33 cellular contexts compared by ENCODE assay signal in the genomic region with DNA sequence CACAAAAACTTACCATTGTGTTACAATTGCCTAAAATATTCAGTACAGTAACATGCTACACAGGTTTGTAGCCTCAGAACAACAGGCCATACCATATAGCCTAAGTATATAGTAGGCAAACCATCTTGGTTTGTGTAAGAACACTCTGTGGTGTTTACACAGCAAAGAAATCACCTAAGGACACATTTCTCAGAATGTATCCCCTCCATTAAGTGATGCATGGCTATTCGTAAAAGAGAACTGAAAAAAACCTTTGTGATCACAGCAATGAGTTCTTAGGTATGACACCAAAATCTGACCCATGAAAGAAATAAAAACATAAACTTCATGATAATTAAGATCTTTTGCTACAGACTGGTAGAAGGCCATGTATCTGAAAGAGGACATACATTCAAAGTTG.
"Had no signal": no experiment of that assay in that cellular context is flagged by ENCODE, and none has a peak within 500 bp of the region (broad histone marks: within the 10 kb centered on the region; RNA-seq: fewer than 3 reads in every experiment).

No MANE protein-coding gene starts in this region.

- H3K27ac ChIP-seq: brain microvascular endothelial cell, coronary artery, dorsolateral prefrontal cortex had no signal

- DNase-seq: activated CD4-positive, alpha-beta memory T cell treated with anti-CD3 and anti-CD28 coated beads for 36 hours; activated CD4-positive, alpha-beta T cell treated with anti-CD3 and anti-CD28 coated beads for 36 hours; activated CD4-positive, alpha-beta T cell treated with anti-CD3 and anti-CD28 coated beads, Interleukin-2, amount 10 ng/mL, durations not matched to agents 24 days and 14 days; activated CD4-positive, CD25-positive, alpha-beta regulatory T cell; activated CD4-positive, CD25-positive, alpha-beta regulatory T cell treated with anti-CD3 and anti-CD28 coated beads, Interleukin-2, amount 50 U/mL, for 72 hours; activated CD8-positive, alpha-beta memory T cell treated with anti-CD3 and anti-CD28 coated beads, Interleukin-2, amount 10 ng/mL, durations not matched to agents 7 days and 5 days; activated CD8-positive, alpha-beta memory T cell treated with anti-CD3 and anti-CD28 coated beads, Interleukin-2, amount 50 U/mL, for 4 hours; activated CD8-positive, alpha-beta T cell treated with anti-CD3 and anti-CD28 coated beads, Interleukin-2, amount 10 ng/mL, durations not matched to agents 7 days and 5 days; activated effector memory CD4-positive, alpha-beta T cell treated with anti-CD3 and anti-CD28 coated beads, Interleukin-2, amount 50 U/mL, for 16 hours; activated naive CD4-positive, alpha-beta T cell treated with anti-CD3 and anti-CD28 coated beads for 36 hours; activated naive CD8-positive, alpha-beta T cell treated with anti-CD3 and anti-CD28 coated beads, Interleukin-2, amount 10 ng/mL, durations not matched to agents 7 days and 5 days; activated T-cell treated with anti-CD3 and anti-CD28 coated beads, Interleukin-2, amount 50 U/mL, for 1 hour; activated T-cell treated with anti-CD3 and anti-CD28 coated beads, Interleukin-2, amount 50 U/mL, for 48 hours; amniotic stem cell; anterior cingulate cortex; brain microvascular endothelial cell; dorsolateral prefrontal cortex; effector memory CD4-positive, alpha-beta T cell; endodermal cell; foreskin fibroblast; head of caudate nucleus; T-helper 9 cell had no signal

- H3K4me3 Mint-ChIP-seq: activated CD4-positive, alpha-beta memory T cell treated with anti-CD3 and anti-CD28 coated beads for 36 hours; activated CD4-positive, alpha-beta T cell treated with anti-CD3 and anti-CD28 coated beads for 36 hours; activated CD4-positive, alpha-beta T cell treated with anti-CD3 and anti-CD28 coated beads, Interleukin-2, amount 10 ng/mL, durations not matched to agents 24 days and 14 days; activated CD8-positive, alpha-beta memory T cell treated with anti-CD3 and anti-CD28 coated beads, Interleukin-2, amount 10 ng/mL, durations not matched to agents 7 days and 5 days; activated CD8-positive, alpha-beta T cell treated with anti-CD3 and anti-CD28 coated beads, Interleukin-2, amount 10 ng/mL, durations not matched to agents 7 days and 5 days; activated naive CD4-positive, alpha-beta T cell treated with anti-CD3 and anti-CD28 coated beads for 36 hours; activated naive CD4-positive, alpha-beta T cell treated with anti-CD3 and anti-CD28 coated beads, Interleukin-2, amount 50 U/mL, for 24 hours; activated naive CD8-positive, alpha-beta T cell treated with anti-CD3 and anti-CD28 coated beads, Interleukin-2, amount 10 ng/mL, durations not matched to agents 7 days and 5 days; activated T-helper 1 cell treated with anti-CD3 and anti-CD28 coated beads, Interleukin-12 subunit alpha, Interleukin-12 subunit beta, Interleukin-2, Interleukin-4 antibody, amounts not matched to agents 30 ng/mL and 10 ng/mL and 1 ng/mL, durations not matched to agents 14 hours and 24 hours and 36 hours; central memory CD8-positive, alpha-beta T cell; dendritic cell treated with granulocyte-macrophage colony-stimulating factor and Interleukin-4, amounts not matched to agents 40 ng/mL and 50 ng/mL, for 4 days; endodermal cell; T-helper 1 cell treated with Interleukin-12 subunit alpha and Interleukin-12 subunit beta and Interleukin-4 antibody, amounts not matched to agents 30 μg/mL and 1 μg/mL, for 36 hours had no signal

- H3K9me3 Mint-ChIP-seq: activated CD4-positive, alpha-beta memory T cell treated with anti-CD3 and anti-CD28 coated beads for 36 hours; activated CD4-positive, alpha-beta T cell treated with anti-CD3 and anti-CD28 coated beads, Interleukin-2, amount 10 ng/mL, durations not matched to agents 24 days and 14 days; activated naive CD4-positive, alpha-beta T cell treated with anti-CD3 and anti-CD28 coated beads for 36 hours; activated naive CD4-positive, alpha-beta T cell treated with anti-CD3 and anti-CD28 coated beads, Interleukin-2, amount 50 U/mL, for 24 hours; activated T-helper 1 cell treated with anti-CD3 and anti-CD28 coated beads, Interleukin-12 subunit alpha, Interleukin-12 subunit beta, Interleukin-2, Interleukin-4 antibody, amounts not matched to agents 30 ng/mL and 10 ng/mL and 1 ng/mL, durations not matched to agents 14 hours and 24 hours and 36 hours; activated T-helper 2 cell treated with anti-CD3 and anti-CD28 coated beads, Interferon-gamma antibody, Interleukin-2, Interleukin-4, amounts not matched to agents 10 μg/mL and 5 μg/mL and 100 μg/mL, durations not matched to agents 14 hours and 24 hours and 36 hours; central memory CD8-positive, alpha-beta T cell; dendritic cell treated with granulocyte-macrophage colony-stimulating factor and Interleukin-4, amounts not matched to agents 40 ng/mL and 50 ng/mL, for 4 days; endodermal cell; T-helper 1 cell treated with Interleukin-12 subunit alpha and Interleukin-12 subunit beta and Interleukin-4 antibody, amounts not matched to agents 30 μg/mL and 1 μg/mL, for 36 hours had no signal

- ATAC-seq: activated CD8-positive, alpha-beta memory T cell treated with anti-CD3 and anti-CD28 coated beads, Interleukin-2, amount 10 ng/mL, durations not matched to agents 7 days and 5 days; activated CD8-positive, alpha-beta T cell treated with anti-CD3 and anti-CD28 coated beads, Interleukin-2, amount 10 ng/mL, durations not matched to agents 7 days and 5 days; esophagus mucosa had no signal

- H3K4me3 ChIP-seq: coronary artery, dorsolateral prefrontal cortex had no signal

- H3K27ac Mint-ChIP-seq: activated CD4-positive, alpha-beta memory T cell treated with anti-CD3 and anti-CD28 coated beads for 36 hours; activated CD4-positive, alpha-beta T cell treated with anti-CD3 and anti-CD28 coated beads for 36 hours; activated CD4-positive, alpha-beta T cell treated with anti-CD3 and anti-CD28 coated beads, Interleukin-2, amount 10 ng/mL, durations not matched to agents 24 days and 14 days; activated CD8-positive, alpha-beta memory T cell treated with anti-CD3 and anti-CD28 coated beads, Interleukin-2, amount 10 ng/mL, durations not matched to agents 7 days and 5 days; activated CD8-positive, alpha-beta T cell treated with anti-CD3 and anti-CD28 coated beads, Interleukin-2, amount 10 ng/mL, durations not matched to agents 7 days and 5 days; activated naive CD4-positive, alpha-beta T cell treated with anti-CD3 and anti-CD28 coated beads for 36 hours; activated naive CD4-positive, alpha-beta T cell treated with anti-CD3 and anti-CD28 coated beads, Interleukin-2, amount 50 U/mL, for 24 hours; activated naive CD8-positive, alpha-beta T cell treated with anti-CD3 and anti-CD28 coated beads, Interleukin-2, amount 10 ng/mL, durations not matched to agents 7 days and 5 days; activated T-helper 1 cell treated with anti-CD3 and anti-CD28 coated beads, Interleukin-12 subunit alpha, Interleukin-12 subunit beta, Interleukin-2, Interleukin-4 antibody, amounts not matched to agents 30 ng/mL and 10 ng/mL and 1 ng/mL, durations not matched to agents 14 hours and 24 hours and 36 hours; activated T-helper 2 cell treated with anti-CD3 and anti-CD28 coated beads, Interferon-gamma antibody, Interleukin-2, Interleukin-4, amounts not matched to agents 10 μg/mL and 5 μg/mL and 100 μg/mL, durations not matched to agents 14 hours and 24 hours and 36 hours; dendritic cell treated with granulocyte-macrophage colony-stimulating factor and Interleukin-4, amounts not matched to agents 40 ng/mL and 50 ng/mL, for 4 days; endodermal cell; T-helper 1 cell treated with Interleukin-12 subunit alpha and Interleukin-12 subunit beta and Interleukin-4 antibody, amounts not matched to agents 30 μg/mL and 1 μg/mL, for 36 hours had no signal

- FAIRE-seq: astrocyte, bronchial epithelial cell, frontal cortex had no signal

- H3K27me3 ChIP-seq: brain microvascular endothelial cell, dorsolateral prefrontal cortex had no signal

- H3K27me3 Mint-ChIP-seq: activated CD4-positive, alpha-beta memory T cell treated with anti-CD3 and anti-CD28 coated beads for 36 hours; activated CD4-positive, alpha-beta T cell treated with anti-CD3 and anti-CD28 coated beads for 36 hours; activated CD4-positive, alpha-beta T cell treated with anti-CD3 and anti-CD28 coated beads, Interleukin-2, amount 10 ng/mL, durations not matched to agents 24 days and 14 days; activated CD8-positive, alpha-beta memory T cell treated with anti-CD3 and anti-CD28 coated beads, Interleukin-2, amount 10 ng/mL, durations not matched to agents 7 days and 5 days; activated naive CD4-positive, alpha-beta T cell treated with anti-CD3 and anti-CD28 coated beads, Interleukin-2, amount 50 U/mL, for 24 hours; activated naive CD8-positive, alpha-beta T cell treated with anti-CD3 and anti-CD28 coated beads, Interleukin-2, amount 10 ng/mL, durations not matched to agents 7 days and 5 days; central memory CD8-positive, alpha-beta T cell; dendritic cell treated with granulocyte-macrophage colony-stimulating factor and Interleukin-4, amounts not matched to agents 40 ng/mL and 50 ng/mL, for 4 days had no signal

- H3K4me1 Mint-ChIP-seq: activated CD8-positive, alpha-beta memory T cell treated with anti-CD3 and anti-CD28 coated beads, Interleukin-2, amount 10 ng/mL, durations not matched to agents 7 days and 5 days; activated naive CD8-positive, alpha-beta T cell treated with anti-CD3 and anti-CD28 coated beads, Interleukin-2, amount 10 ng/mL, durations not matched to agents 7 days and 5 days had no signal
